Comparison of ENCODE assay signal across 12 cellular contexts in the genomic region with DNA sequence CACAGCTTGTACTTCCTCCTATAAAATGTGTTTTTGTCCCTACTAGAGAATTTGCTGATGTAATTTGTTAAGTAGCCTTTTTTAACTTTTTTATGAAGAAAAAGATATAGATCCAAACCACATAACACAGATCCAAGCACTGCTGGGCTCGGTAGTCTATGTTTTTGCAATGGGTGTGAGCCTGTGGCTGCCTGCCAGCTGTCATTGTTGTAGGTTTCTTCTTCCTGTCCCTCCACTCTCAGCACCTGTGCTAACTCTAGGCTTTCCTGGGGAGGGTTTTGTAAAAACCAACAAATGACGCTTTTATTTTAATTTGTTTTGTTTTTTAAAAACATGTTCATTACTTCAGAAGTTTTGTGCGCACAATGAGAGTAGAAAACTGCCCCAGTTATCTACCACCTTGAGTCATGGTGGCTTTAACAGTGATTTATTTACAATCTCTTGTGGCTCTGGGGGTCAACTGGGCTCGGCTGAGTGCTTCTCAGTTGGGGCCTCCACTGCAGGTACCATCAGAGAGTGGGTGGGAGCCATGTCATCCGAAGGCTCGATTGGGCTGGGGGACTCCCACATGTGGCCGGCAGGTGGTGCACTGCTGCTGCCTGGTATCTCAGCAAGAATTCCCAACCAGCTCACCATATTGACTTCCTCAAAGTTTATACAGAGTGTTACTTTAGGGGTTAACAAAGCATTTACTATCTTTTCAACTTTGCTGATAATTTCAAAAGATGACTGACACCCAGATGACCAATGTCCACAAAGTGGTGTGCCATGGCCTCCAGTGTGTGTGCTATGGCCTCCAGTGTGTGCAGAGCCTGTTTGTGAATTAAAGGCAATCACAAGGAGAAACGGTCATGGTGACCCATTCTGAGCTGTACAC.
DNase-seq lines count a peak whose midpoint lies in the region; ATAC-seq, FAIRE-seq and TF ChIP-seq lines count a peak whose summit lies in the region.
"Had no signal": no experiment of that assay in that cellular context is flagged by ENCODE, and none has a peak within 500 bp of the region (broad histone marks: within the 10 kb centered on the region; RNA-seq: fewer than 3 reads in every experiment).

No MANE protein-coding gene starts in this region.

- H3K27me3 ChIP-seq in brain microvascular endothelial cell (replicated peaks): no peaks in the 10 kb centered on the region
- H3K27me3 ChIP-seq: thyroid gland had no signal

- H3K4me3 Mint-ChIP-seq in stimulated activated memory B cell treated with anti-CD40 and anti-IgM and Interleukin-4, amounts not matched to agents 10 μg/mL and 1 μg/mL and 100 μg/mL, for 72 hours: no peak overlapping the region
- H3K4me3 Mint-ChIP-seq: neural crest cell; T-helper 1 cell treated with Interleukin-12 subunit alpha and Interleukin-12 subunit beta and Interleukin-4 antibody, amounts not matched to agents 30 μg/mL and 1 μg/mL, for 36 hours had no signal

- H3K4me1 Mint-ChIP-seq in stimulated activated memory B cell treated with anti-CD40 and anti-IgM and Interleukin-4, amounts not matched to agents 10 μg/mL and 1 μg/mL and 100 μg/mL, for 72 hours: peaks cover 87% of the 10 kb centered on the region

- DNase-seq in activated naive CD4-positive, alpha-beta T cell treated with Interleukin-2 at 50 U/mL for 16 hours: peak; percentile 45
- DNase-seq in activated naive CD4-positive, alpha-beta T cell treated with anti-CD3 and anti-CD28 coated beads, Interleukin-2, amount 50 U/mL, for 16 hours: no peak
- DNase-seq in KBM-7 (peak; percentile 29), brain microvascular endothelial cell (no peak), GM19239 (ENCODE audit: insufficient read length, low spot score) (no peak)
- DNase-seq in activated T-helper 9 cell treated with anti-CD3 and anti-CD28 coated beads, Interleukin-2, amount 50 U/mL, for 16 hours (ENCODE audit: low read depth): peak; percentile 36
- DNase-seq: stimulated activated CD4-positive, alpha-beta T cell treated with anti-CD3 and anti-CD28 coated beads, Interleukin-1b, Interleukin-23, amount 100 ng/mL, for 48 hours; thyroid gland had no signal

- in situ Hi-C loops in KBM-7 (cut with MboI; ENCODE audit: low pct_unique_long_range_greater_than_20kb, low sequenced_read_pairs): no loop called here
- in situ Hi-C loops in brain microvascular endothelial cell (cut with HindIII; ENCODE audit: low pct_ligation_motif_present, low sequenced_read_pairs): no loop called here

- peak overlapping the region; percentile 95 for H3K27ac Mint-ChIP-seq in stimulated activated memory B cell treated with anti-CD40 and anti-IgM and Interleukin-4, amounts not matched to agents 10 μg/mL and 1 μg/mL and 100 μg/mL, for 72 hours
- H3K27ac Mint-ChIP-seq: T-helper 1 cell treated with Interleukin-12 subunit alpha and Interleukin-12 subunit beta and Interleukin-4 antibody, amounts not matched to agents 30 μg/mL and 1 μg/mL, for 36 hours had no signal

- no peak for FAIRE-seq in GM19239 (lab: Jason Lieb, UNC)

- no peak overlapping the region for H3K4me3 ChIP-seq in brain microvascular endothelial cell (ENCODE audit: low read depth, low read length)
- H3K4me3 ChIP-seq: thyroid gland had no signal

- H3K36me3 ChIP-seq in brain microvascular endothelial cell (replicated peaks): no peaks in the 10 kb centered on the region
- H3K36me3 ChIP-seq: thyroid gland had no signal

- no peak for TF ChIP-seq CTCF in brain microvascular endothelial cell (IDR thresholded peaks at IDR 0.05; ENCODE audit: low read depth, low read length, missing control alignments)

- no peaks in the 10 kb centered on the region for H3K36me3 Mint-ChIP-seq in stimulated activated memory B cell treated with anti-CD40 and anti-IgM and Interleukin-4, amounts not matched to agents 10 μg/mL and 1 μg/mL and 100 μg/mL, for 72 hours

- ATAC-seq in stimulated activated memory B cell treated with anti-CD40 and anti-IgM and Interleukin-4, amounts not matched to agents 10 μg/mL and 1 μg/mL and 100 μg/mL, for 72 hours: no peak
- no peak for ATAC-seq in GM21576 (IDR thresholded peaks at IDR 0.05; ENCODE audit: unreplicated experiment)

- H3K27me3 Mint-ChIP-seq in stimulated activated memory B cell treated with anti-CD40 and anti-IgM and Interleukin-4, amounts not matched to agents 10 μg/mL and 1 μg/mL and 100 μg/mL, for 72 hours: no peaks in the 10 kb centered on the region

- no peaks in the 10 kb centered on the region for H3K9me3 Mint-ChIP-seq in stimulated activated memory B cell treated with anti-CD40 and anti-IgM and Interleukin-4, amounts not matched to agents 10 μg/mL and 1 μg/mL and 100 μg/mL, for 72 hours
- H3K9me3 Mint-ChIP-seq: neural crest cell; T-helper 1 cell treated with Interleukin-12 subunit alpha and Interleukin-12 subunit beta and Interleukin-4 antibody, amounts not matched to agents 30 μg/mL and 1 μg/mL, for 36 hours had no signal

- H3K27ac ChIP-seq in brain microvascular endothelial cell: no peak overlapping the region
- H3K27ac ChIP-seq: thyroid gland had no signal

Comparison
In these comparisons a context has a peak if more than half of its experiments do, and no peak if none do; other contexts are left out.
1. DNase-seq: peak in activated naive CD4-positive, alpha-beta T cell treated with Interleukin-2 at 50 U/mL for 16 hours (single experiment), KBM-7 (single experiment) and activated T-helper 9 cell treated with anti-CD3 and anti-CD28 coated beads, Interleukin-2, amount 50 U/mL, for 16 hours (single experiment); none in activated naive CD4-positive, alpha-beta T cell treated with anti-CD3 and anti-CD28 coated beads, Interleukin-2, amount 50 U/mL, for 16 hours (single experiment), brain microvascular endothelial cell (single experiment) and GM19239 (single experiment).